In the genomic region with DNA sequence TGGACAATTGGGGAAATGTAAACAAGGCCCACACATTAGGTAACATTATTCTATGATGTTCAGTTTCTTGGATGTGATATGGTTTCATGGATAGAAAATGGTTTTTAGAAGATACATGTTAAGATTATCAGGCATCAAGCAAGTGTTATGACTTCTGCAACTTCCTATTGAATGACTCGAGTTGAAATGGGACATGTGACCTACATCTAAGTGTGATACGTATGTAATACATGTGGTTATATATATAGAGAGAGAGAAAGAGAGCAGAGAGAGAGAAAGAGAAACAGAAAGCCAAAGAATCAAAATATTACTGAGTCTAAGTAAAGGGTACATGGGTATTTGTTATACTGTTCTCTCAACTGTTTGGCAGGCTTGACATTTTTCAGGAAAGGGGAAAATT, we compare ENCODE assay signal across 10 cellular contexts. TPM values are rescaled to one million over a fixed set of nuclear protein-coding genes. Genes with fewer than 3 reads are reported as not detected.
DNase-seq lines count a peak whose midpoint lies in the region; ATAC-seq and TF ChIP-seq lines count a peak whose summit lies in the region.
"Had no signal": no experiment of that assay in that cellular context is flagged by ENCODE, and none has a peak within 500 bp of the region (broad histone marks: within the 10 kb centered on the region; RNA-seq: fewer than 3 reads in every experiment).

No MANE protein-coding gene starts in this region.

- no peaks in the 10 kb centered on the region for H3K27me3 ChIP-seq in colonic mucosa
- H3K27me3 ChIP-seq: SJSA1 had no signal

- ATAC-seq in HG03571 (IDR thresholded peaks at IDR 0.05; ENCODE audit: unreplicated experiment): peak; percentile 16

- DNase-seq in NOMO-1 treated with DMSO at 0.1 percent for 48 hours (lab: John Stamatoyannopoulos, UW; ENCODE audit: unreplicated experiment): peak; percentile 22
- no peak for DNase-seq in NOMO-1 treated with dmso at 0.1 percent for 144 hours (lab: John Stamatoyannopoulos, UW; ENCODE audit: unreplicated experiment)
- DNase-seq in colonic mucosa: no peak
- no peak for DNase-seq in skeletal muscle cell (ENCODE audit: low read depth)
- DNase-seq in stimulated activated CD4-positive, alpha-beta T cell treated with anti-CD3 and anti-CD28 coated beads, Interleukin-1b, Interleukin-23, amount 100 ng/mL, for 48 hours: no peak
- DNase-seq in mucosa of gallbladder (ENCODE audit: low spot score): no peak
- no peak for DNase-seq in NCI-H1694 treated with DMSO at 0.1 percent for 48 hours (lab: John Stamatoyannopoulos, UW)

- no peaks in the 10 kb centered on the region for H3K9me3 ChIP-seq in colonic mucosa
- H3K9me3 ChIP-seq: SJSA1 had no signal

- H3K27ac ChIP-seq in colonic mucosa: no peak overlapping the region
- H3K27ac ChIP-seq: SJSA1 had no signal

- no peaks in the 10 kb centered on the region for H3K36me3 ChIP-seq in colonic mucosa

- peaks cover 19% of the 10 kb centered on the region for H3K4me1 ChIP-seq in colonic mucosa

- H3K9ac ChIP-seq in colonic mucosa (ENCODE audit: low read depth in 2 of 2, low read length in 2 of 2): peak overlapping the region; percentile 74 to 93

- H3K4me3 ChIP-seq in colonic mucosa (peak overlapping the region; percentile 90), skeletal muscle cell (ENCODE audit: low read depth, low read length) (peak overlapping the region; percentile 79)

- TF ChIP-seq CTCF in colonic mucosa (IDR thresholded peaks at IDR 0.05): no peak

- intact Hi-C loops in colonic mucosa (cut with DNase I): loop anchor here (5.0 kb wide), 1 partner anchor 94 kb away; a partner anchor contains a TSS

RNA-seq across cellular contexts. Expression of a gene that starts 1.7 kb away (rescaled TPM):
- total RNA-seq in colonic mucosa: 10 to 100 TPM; 39.7 to 50.9 TPM
- total RNA-seq in mucosa of gallbladder: 32.1 TPM

RNA-seq across cellular contexts. Expression of a gene that starts 29.5 kb away (rescaled TPM):
- 10 to 100 TPM; 61.6 to 75.8 TPM for total RNA-seq in colonic mucosa
- total RNA-seq in mucosa of gallbladder: 45.2 TPM

RNA-seq across cellular contexts. Expression of a gene that starts 32.4 kb away (rescaled TPM):
- total RNA-seq in colonic mucosa (1 to 10 TPM; 2.7 to 5.6 TPM), mucosa of gallbladder (0.20 TPM)
- total RNA-seq: mononuclear cell, SJSA1 had no signal
